In the genomic region with DNA sequence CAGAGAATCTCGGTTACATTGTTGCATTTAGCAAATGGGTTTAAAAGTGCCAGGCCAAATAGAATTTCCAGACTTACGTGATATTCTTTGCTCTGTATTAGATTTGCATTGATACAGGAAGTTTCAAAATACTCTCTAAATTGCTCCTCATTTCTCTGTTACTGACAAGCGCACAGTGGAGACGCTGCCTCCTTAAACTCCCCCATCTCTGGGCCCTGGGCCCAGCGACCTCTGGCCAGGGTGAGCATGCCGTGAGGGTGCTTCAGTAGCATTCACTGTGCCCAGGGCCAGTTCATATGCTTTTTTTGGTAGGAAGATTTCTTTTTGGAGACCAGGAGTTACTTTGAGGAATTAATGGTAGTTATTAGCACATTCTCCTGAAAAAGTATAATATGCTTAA, we compare ENCODE assay signal across 19 cellular contexts. TPM values are rescaled to one million over a fixed set of nuclear protein-coding genes. Genes with fewer than 3 reads are reported as not detected.
DNase-seq lines count a peak whose midpoint lies in the region; TF ChIP-seq lines count a peak whose summit lies in the region.
"Had no signal": no experiment of that assay in that cellular context is flagged by ENCODE, and none has a peak within 500 bp of the region (broad histone marks: within the 10 kb centered on the region; RNA-seq: fewer than 3 reads in every experiment).

No MANE protein-coding gene starts in this region.

- H3K4me3 ChIP-seq in HL-60 (replicated peaks; ENCODE audit: insufficient read depth, low read length) = no peak overlapping the region
- H3K4me3 ChIP-seq: HAP-1, MG63 had no signal

- H3K27me3 Mint-ChIP-seq in CD14-positive monocyte (ENCODE audit: low read depth in 3 of 3) (no peaks in the 10 kb centered on the region), chondrocyte (ENCODE audit: low read depth) (no peaks in the 10 kb centered on the region), neural crest cell (ENCODE audit: low read depth) (no peaks in the 10 kb centered on the region)
- no peaks in the 10 kb centered on the region for H3K27me3 Mint-ChIP-seq in activated CD4-positive, alpha-beta T cell treated with anti-CD3 and anti-CD28 coated beads, Interleukin-2, amount 10 ng/mL, durations not matched to agents 24 days and 14 days
- H3K27me3 Mint-ChIP-seq: CD4-positive, CD25-positive, alpha-beta regulatory T cell had no signal

- H3K27me3 ChIP-seq in HL-60 (ENCODE audit: insufficient read depth, poor library complexity, severe bottlenecking) = no peaks in the 10 kb centered on the region
- H3K27me3 ChIP-seq: MG63 had no signal

- peak overlapping the region; percentile 91 for H3K27ac ChIP-seq in HL-60 (replicated peaks)

- TF ChIP-seq CTCF in CD14-positive monocyte (IDR thresholded peaks at IDR 0.05) (no peak), HL-60 (IDR thresholded peaks at IDR 0.05; ENCODE audit: insufficient read depth, low read length) (no peak), chondrocyte (IDR thresholded peaks at IDR 0.05) (no peak), neural crest cell (conservative IDR thresholded peaks at IDR 0.05) (no peak)

- intact Hi-C loops in CD14-positive monocyte (cut with micrococcal nuclease) = no loop called here
- intact Hi-C loops in activated CD4-positive, alpha-beta T cell treated with anti-CD3 and anti-CD28 coated beads, Interleukin-2, amount 10 ng/mL, durations not matched to agents 24 days and 14 days (cut with micrococcal nuclease) = no loop called here

- peak overlapping the region in 5 of 7 donors; percentile 38 to 88 (median 79) for H3K27ac Mint-ChIP-seq in CD14-positive monocyte
- H3K27ac Mint-ChIP-seq in chondrocyte (ENCODE audit: unreplicated experiment) = peak overlapping the region; percentile 58
- H3K27ac Mint-ChIP-seq in neural crest cell (ENCODE audit: unreplicated experiment) = peak overlapping the region; percentile 40
- H3K27ac Mint-ChIP-seq in activated CD4-positive, alpha-beta T cell treated with anti-CD3 and anti-CD28 coated beads, Interleukin-2, amount 10 ng/mL, durations not matched to agents 24 days and 14 days = no peak overlapping the region

- H3K9me3 Mint-ChIP-seq in CD14-positive monocyte (peaks cover 0 to 3% (median 0%) of the 10 kb centered on the region in 7 donors), chondrocyte (ENCODE audit: low read depth) (no peaks in the 10 kb centered on the region), neural crest cell (no peaks in the 10 kb centered on the region)
- H3K9me3 Mint-ChIP-seq in activated CD4-positive, alpha-beta T cell treated with anti-CD3 and anti-CD28 coated beads, Interleukin-2, amount 10 ng/mL, durations not matched to agents 24 days and 14 days = no peaks in the 10 kb centered on the region

- H3K4me1 Mint-ChIP-seq in CD14-positive monocyte = peaks cover 38% of the 10 kb centered on the region
- H3K4me1 Mint-ChIP-seq in chondrocyte (ENCODE audit: low read depth) = peaks cover 52% of the 10 kb centered on the region
- H3K4me1 Mint-ChIP-seq in neural crest cell = peaks cover 20% of the 10 kb centered on the region
- H3K4me1 Mint-ChIP-seq in activated CD4-positive, alpha-beta T cell treated with anti-CD3 and anti-CD28 coated beads, Interleukin-2, amount 10 ng/mL, durations not matched to agents 24 days and 14 days = peaks cover 5% of the 10 kb centered on the region

- H3K36me3 Mint-ChIP-seq in CD14-positive monocyte (no peaks in the 10 kb centered on the region), chondrocyte (ENCODE audit: low read depth) (no peaks in the 10 kb centered on the region), neural crest cell (ENCODE audit: low read depth) (no peaks in the 10 kb centered on the region)
- H3K36me3 Mint-ChIP-seq in activated CD4-positive, alpha-beta T cell treated with anti-CD3 and anti-CD28 coated beads, Interleukin-2, amount 10 ng/mL, durations not matched to agents 24 days and 14 days (ENCODE audit: low read depth) = peaks cover 17% of the 10 kb centered on the region
- H3K36me3 Mint-ChIP-seq: CD4-positive, CD25-positive, alpha-beta regulatory T cell had no signal

- DNase-seq in CD14-positive monocyte (ENCODE audit: low spot score) (no peak), HL-60 (ENCODE audit: low read depth in 1 of 2, low spot score in 1 of 2) (peak in 1 of 2 experiments; percentile 43), chondrocyte (ENCODE audit: low spot score) (no peak), neural crest cell (ENCODE audit: low read depth, low spot score) (no peak), NCI-H1417 (lab: John Stamatoyannopoulos, UW) (no peak), COLO668 (lab: John Stamatoyannopoulos, UW; ENCODE audit: unreplicated experiment) (no peak), AG08396 (ENCODE audit: low spot score) (no peak)
- no peak for DNase-seq in activated CD4-positive, alpha-beta T cell treated with anti-CD3 and anti-CD28 coated beads, Interleukin-2, amount 10 ng/mL, durations not matched to agents 24 days and 14 days
- DNase-seq: Calu3; CD4-positive, CD25-positive, alpha-beta regulatory T cell; IMR-90; Karpas-422; MG63; NCI-H1436; NCI-H2029 treated with DMSO at 0.1 percent for 48 hours; NCI-H510A; NCI-H82; SHP77 treated with DMSO at 0.1 percent for 48 hours had no signal

- H3K4me3 Mint-ChIP-seq in CD14-positive monocyte (peak overlapping the region; percentile 17 to 78), chondrocyte (ENCODE audit: unreplicated experiment) (no peak overlapping the region), neural crest cell (no peak overlapping the region)
- H3K4me3 Mint-ChIP-seq in activated CD4-positive, alpha-beta T cell treated with anti-CD3 and anti-CD28 coated beads, Interleukin-2, amount 10 ng/mL, durations not matched to agents 24 days and 14 days = no peak overlapping the region
- H3K4me3 Mint-ChIP-seq: CD4-positive, CD25-positive, alpha-beta regulatory T cell had no signal

RNA-seq across cellular contexts. Expression of a gene that starts 22.9 kb away (rescaled TPM):
- polyA plus RNA-seq in CD14-positive monocyte = 1 to 10 TPM; 3.2 to 6.7 TPM
- total RNA-seq in chondrocyte = 98.9 to 112 TPM (median 104 TPM) in 3 replicates
- 197 and 218 TPM in 2 replicates for total RNA-seq in neural crest cell
- 268 and 285 TPM in 2 replicates for total RNA-seq in activated CD4-positive, alpha-beta T cell treated with anti-CD3 and anti-CD28 coated beads, Interleukin-2, amount 10 ng/mL, durations not matched to agents 24 days and 14 days

Comparison
In these comparisons a context has a peak if more than half of its experiments do, and no peak if none do; other contexts are left out.
1. H3K4me3 Mint-ChIP-seq: peak in CD14-positive monocyte (2 of 2); none in chondrocyte (single experiment), neural crest cell (single experiment) and activated CD4-positive, alpha-beta T cell treated with anti-CD3 and anti-CD28 coated beads, Interleukin-2, amount 10 ng/mL, durations not matched to agents 24 days and 14 days (single experiment).